Comparison of ENCODE assay signal across 10 cellular contexts in the genomic region with DNA sequence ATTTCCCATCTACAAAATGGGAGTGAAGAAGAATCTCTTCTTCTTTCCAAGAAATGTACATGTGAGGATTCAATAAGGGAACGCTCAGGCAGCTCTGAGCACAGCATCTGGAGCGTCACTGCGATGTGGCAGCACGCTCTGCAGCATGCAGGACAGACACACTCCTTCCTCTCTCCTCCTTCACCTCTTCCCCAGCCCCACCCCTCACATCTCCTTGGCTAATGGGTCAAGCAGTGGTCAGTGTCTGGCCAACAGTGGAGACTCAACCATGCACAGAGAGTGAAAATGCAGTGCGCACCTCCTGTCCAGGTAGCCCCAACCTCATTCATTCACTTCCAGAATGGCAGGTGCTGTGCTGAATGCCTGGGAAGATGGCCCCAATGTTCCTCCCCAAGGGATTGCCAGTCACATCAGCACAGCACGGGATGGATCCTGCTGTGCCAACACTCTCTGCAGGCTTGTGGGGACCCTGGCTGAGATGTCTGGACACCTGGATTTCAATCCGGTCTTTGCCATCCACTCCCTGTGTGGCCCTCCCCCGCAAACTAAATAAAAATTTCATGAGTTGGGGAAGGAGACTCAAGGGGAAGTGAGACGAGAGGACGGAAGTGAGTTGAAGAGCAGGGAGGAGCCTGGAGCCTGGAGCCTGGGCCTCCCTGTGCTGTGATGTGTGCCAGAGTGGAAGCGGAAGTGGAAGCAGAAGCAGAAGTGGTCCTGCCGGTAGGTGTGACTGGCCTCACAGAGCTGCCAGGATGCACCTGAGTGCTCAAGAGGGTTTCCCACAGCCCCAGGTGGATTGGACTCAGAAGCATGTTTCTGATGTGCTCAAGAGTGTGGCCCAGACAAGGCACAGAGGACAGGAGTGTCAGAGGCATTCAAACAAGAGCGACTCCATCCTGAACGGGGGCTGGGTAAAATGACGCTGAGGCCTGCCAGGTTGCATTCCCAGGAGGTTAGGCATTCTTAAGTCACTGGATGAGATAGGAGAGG.
DNase-seq lines count a peak whose midpoint lies in the region; ATAC-seq and TF ChIP-seq lines count a peak whose summit lies in the region.
"Had no signal": no experiment of that assay in that cellular context is flagged by ENCODE, and none has a peak within 500 bp of the region (broad histone marks: within the 10 kb centered on the region; RNA-seq: fewer than 3 reads in every experiment).

No MANE protein-coding gene starts in this region.

- intact Hi-C loops in Right ventricle myocardium inferior (cut with DNase I): no loop called here

- no peaks in the 10 kb centered on the region for H3K9me3 ChIP-seq in right atrium auricular region

- H3K36me3 Mint-ChIP-seq in type B pancreatic cell: no peaks in the 10 kb centered on the region

- TF ChIP-seq CTCF in right atrium auricular region (IDR thresholded peaks at IDR 0.05) (no peak), coronary artery (IDR thresholded peaks at IDR 0.05) (no peak), type B pancreatic cell (conservative IDR thresholded peaks at IDR 0.05) (no peak)

- no peaks in the 10 kb centered on the region for H3K9me3 Mint-ChIP-seq in type B pancreatic cell
- H3K9me3 Mint-ChIP-seq: neural crest cell had no signal

- H3K4me1 ChIP-seq in right atrium auricular region: peaks cover 0 to 14% of the 10 kb centered on the region in 2 donors

- ATAC-seq in Right ventricle myocardium inferior (peak; percentile 66), HG03469 (IDR thresholded peaks at IDR 0.05; ENCODE audit: unreplicated experiment) (peak; percentile 69), GM18861 (IDR thresholded peaks at IDR 0.05; ENCODE audit: unreplicated experiment) (no peak)

- no peaks in the 10 kb centered on the region for H3K27me3 Mint-ChIP-seq in type B pancreatic cell

- no peaks in the 10 kb centered on the region for H3K36me3 ChIP-seq in right atrium auricular region
- H3K36me3 ChIP-seq: cardiac muscle cell had no signal

- H3K27ac Mint-ChIP-seq in type B pancreatic cell: no peak overlapping the region

- no peaks in the 10 kb centered on the region for H3K27me3 ChIP-seq in right atrium auricular region
- H3K27me3 ChIP-seq: cardiac muscle cell had no signal

- no peak overlapping the region for H3K4me3 Mint-ChIP-seq in type B pancreatic cell
- H3K4me3 Mint-ChIP-seq: neural crest cell had no signal

- DNase-seq in Right ventricle myocardium inferior (ENCODE audit: missing footprints) (no peak), right atrium auricular region (ENCODE audit: low spot score) (no peak), coronary artery (ENCODE audit: low spot score) (peak; percentile 54), type B pancreatic cell (ENCODE audit: extremely low spot score, unreplicated experiment) (peak; percentile 32), 8988T (no peak), NCI-H510A (lab: John Stamatoyannopoulos, UW) (no peak)

- H3K4me3 ChIP-seq in right atrium auricular region (no peak overlapping the region), coronary artery (no peak overlapping the region)
- H3K4me3 ChIP-seq: cardiac muscle cell had no signal

- H3K27ac ChIP-seq in right atrium auricular region (no peak overlapping the region), coronary artery (no peak overlapping the region)
- H3K27ac ChIP-seq: cardiac muscle cell had no signal

- peaks cover 16% of the 10 kb centered on the region for H3K4me1 Mint-ChIP-seq in type B pancreatic cell (ENCODE audit: unreplicated experiment)
- H3K4me1 Mint-ChIP-seq: neural crest cell had no signal

Comparison
In these comparisons a context has a peak if more than half of its experiments do, and no peak if none do; other contexts are left out.
1. DNase-seq: peak in coronary artery (single experiment) and type B pancreatic cell (single experiment); none in Right ventricle myocardium inferior (single experiment), right atrium auricular region (single experiment), 8988T (single experiment) and NCI-H510A (single experiment).